2 cellular contexts compared by ENCODE assay signal in genomic region chr10:125266541-125266940, GRCh38.
TF ChIP-seq lines count a peak whose summit lies in the region.

No MANE protein-coding gene starts in this region.

TF ChIP-seq in HCT116, 20 proteins besides CTCF, POLR2A, EP300 and RAD21 (continued from another document):
- TF ChIP-seq REST (IDR thresholded peaks at IDR 0.05; ENCODE audit: low read depth) = no peak
- TF ChIP-seq ELF1 (IDR thresholded peaks at IDR 0.05; ENCODE audit: borderline replicate concordance, low read depth) = no peak
- TF ChIP-seq SP1 (IDR thresholded peaks at IDR 0.05; ENCODE audit: low read depth) = no peak

TF ChIP-seq in WTC11, 78 proteins besides CTCF, POLR2A, EP300 and RAD21 (continued from another document):
- no peak for TF ChIP-seq ZSCAN18 (CRISPR knock-in tag; IDR thresholded peaks at IDR 0.05)
- no peak for TF ChIP-seq HMGXB4 (CRISPR knock-in tag; IDR thresholded peaks at IDR 0.05)
- TF ChIP-seq MAX (CRISPR knock-in tag; IDR thresholded peaks at IDR 0.05) = no peak
- no peak for TF ChIP-seq ZNF425 (CRISPR knock-in tag; conservative IDR thresholded peaks at IDR 0.05)
